In genomic region chr15:44663410-44664272, GRCh38 we compare ENCODE assay signal across 8 cellular contexts. TPM values are rescaled to one million over a fixed set of nuclear protein-coding genes. Genes with fewer than 3 reads are reported as not detected.
DNase-seq lines count a peak whose midpoint lies in the region; FAIRE-seq and TF ChIP-seq lines count a peak whose summit lies in the region.

Gene SPG11, minus strand, starts transcription at chr15:44663662. Its CDS starts 15 bp downstream, at chr15:44663647.

- DNase-seq in H54 (ENCODE audit: insufficient read length, low spot score) (peak; percentile 88), SHP77 (lab: John Stamatoyannopoulos, UW) (peak; percentile 97 to 98), fibroblast of the aortic adventitia (ENCODE audit: low read depth) (peak; percentile 99), nephron progenitor cell (peak; percentile 96), stomach (peak; percentile 99)
- peak; percentile 98 for DNase-seq in activated effector memory CD4-positive, alpha-beta T cell treated with anti-CD3 and anti-CD28 coated beads, Interleukin-2, amount 50 U/mL, for 16 hours

- H3K36me3 Mint-ChIP-seq in nephron progenitor cell (ENCODE audit: low read depth), result peaks cover 18% of the 10 kb centered on the region

- H3K4me3 Mint-ChIP-seq in nephron progenitor cell, result peak within 1 kb of the TSS; percentile 97

- H2AFZ ChIP-seq in Loucy (ENCODE audit: low read length), result peak within 1 kb of the TSS; percentile 91

- H3K9ac ChIP-seq in ES-I3 (ENCODE audit: low read depth, low read length) (peak within 1 kb of the TSS; percentile 95), Loucy (ENCODE audit: low read depth, low read length, poor library complexity, severe bottlenecking) (peak within 1 kb of the TSS; percentile 92)

- peaks cover 10% of the 10 kb centered on the region for H3K27me3 Mint-ChIP-seq in nephron progenitor cell (ENCODE audit: low read depth, poor library complexity)

- H3K4me1 ChIP-seq in ES-I3 (ENCODE audit: insufficient read depth, low read length), result no peaks in the 10 kb centered on the region
- H3K4me1 ChIP-seq in Loucy (ENCODE audit: insufficient read depth, low read length, poor library complexity, severe bottlenecking), result peaks cover 26% of the 10 kb centered on the region
- peaks cover 0 to 33% (median 18%) of the 10 kb centered on the region in 4 donors for H3K4me1 ChIP-seq in stomach

- TF ChIP-seq CTCF in Loucy (conservative IDR thresholded peaks at IDR 0.05; ENCODE audit: low read length), result peak; percentile 76
- peak; percentile 92 for TF ChIP-seq CTCF in fibroblast of the aortic adventitia (IDR thresholded peaks at IDR 0.05; ENCODE audit: insufficient read depth, low read length)
- TF ChIP-seq CTCF in nephron progenitor cell (IDR thresholded peaks at IDR 0.05), result peak; percentile 93
- peak in 5 of 7 experiments; percentile 87 to 99 (median 96) for TF ChIP-seq CTCF in stomach (IDR thresholded peaks at IDR 0.05)

- H3F3A ChIP-seq in Loucy (ENCODE audit: low read depth), result no peaks in the 10 kb centered on the region

- H3K4me2 ChIP-seq in Loucy (ENCODE audit: low read depth, low read length, poor library complexity, severe bottlenecking), result peak within 1 kb of the TSS; percentile 78

- H3K27ac Mint-ChIP-seq in nephron progenitor cell, result peak within 1 kb of the TSS; percentile 90

- H3K4me3 ChIP-seq in Loucy (ENCODE audit: low read length, poor library complexity, severe bottlenecking), result peak within 1 kb of the TSS; percentile 81
- peak within 1 kb of the TSS; percentile 90 for H3K4me3 ChIP-seq in fibroblast of the aortic adventitia (ENCODE audit: low read depth, low read length)
- H3K4me3 ChIP-seq in stomach, result peak within 1 kb of the TSS; percentile 74 to 96 (median 85)

- H3K9me3 ChIP-seq in ES-I3 (ENCODE audit: control insufficient read depth, insufficient read depth, low read length) (no peaks in the 10 kb centered on the region), Loucy (ENCODE audit: insufficient read depth, low read depth, low read length) (no peaks in the 10 kb centered on the region), stomach (no peaks in the 10 kb centered on the region)

- peak; percentile 91 for TF ChIP-seq POLR2A in H54 (IDR thresholded peaks at IDR 0.05; ENCODE audit: low read depth, low read length)
- peak in 2 of 4 donors; percentile 74 to 92 for TF ChIP-seq POLR2A in stomach (IDR thresholded peaks at IDR 0.05)

- H3K79me2 ChIP-seq in Loucy (ENCODE audit: insufficient read depth, low read length), result peaks cover 22% of the 10 kb centered on the region

- H3K27ac ChIP-seq in stomach, result peak within 1 kb of the TSS; percentile 97 to 100 (median 99)

- FAIRE-seq in H54 (lab: Jason Lieb, UNC), result peak; percentile 93

- intact Hi-C loops in stomach (cut with DNase I; ENCODE audit: low total_unique reads), result no loop called here

- peaks cover 8% of the 10 kb centered on the region; the same call in 1 of the 2 replicates for H3K36me3 ChIP-seq in ES-I3 (ENCODE audit: insufficient read depth, low read length)
- H3K36me3 ChIP-seq in Loucy (ENCODE audit: insufficient read depth, low read length), result no peaks in the 10 kb centered on the region
- H3K36me3 ChIP-seq in stomach, result peaks cover 0 to 19% (median 15%) of the 10 kb centered on the region in 4 donors

- H4K20me1 ChIP-seq in Loucy (ENCODE audit: insufficient read depth, low read length, poor library complexity, severe bottlenecking), result peaks cover 6% of the 10 kb centered on the region

- 8 to 11% (median 8%) methylated on average over 34 to 53 of the region's 53 CpGs for WGBS in stomach, 5 donors

- peaks cover 16% of the 10 kb centered on the region for H3K4me1 Mint-ChIP-seq in nephron progenitor cell

- H3K9me2 ChIP-seq in Loucy (replicated peaks; ENCODE audit: low read depth, low read length), result no peaks in the 10 kb centered on the region

- H3K27me3 ChIP-seq in Loucy (ENCODE audit: insufficient read depth, low read length, poor library complexity, severe bottlenecking) (no peaks in the 10 kb centered on the region), stomach (no peaks in the 10 kb centered on the region)

- H3K9me3 Mint-ChIP-seq in nephron progenitor cell, result no peaks in the 10 kb centered on the region

- no peak for TF ChIP-seq EP300 in stomach (IDR thresholded peaks at IDR 0.05)

RNA-seq across cellular contexts. Expression of gene SPG11, which starts in this region (rescaled TPM):
- total RNA-seq in fibroblast of the aortic adventitia (ENCODE audit: low replicate concordance) (67.5 and 84.8 TPM in 2 replicates), stomach (100 to 1,000 TPM in 4 of 5 donors, 10 to 100 TPM in 1; 99.5 to 240 (median 139) TPM)
- 10 to 100 TPM; 12.1 to 32.4 (median 15.1) TPM for polyA plus RNA-seq in stomach

Comparison
In these comparisons a context has a peak if more than half of its experiments do, and no peak if none do; other contexts are left out.
1. Peak in every context shown above with its lines: DNase-seq, H3K4me3 ChIP-seq and H3K27ac ChIP-seq.